20 cellular contexts compared by ENCODE assay signal in genomic region chr10:132881186-132881920, GRCh38.
"Had no signal": no experiment of that assay in that cellular context is flagged by ENCODE, and none has a peak within 500 bp of the region (broad histone marks: within the 10 kb centered on the region; RNA-seq: fewer than 3 reads in every experiment).

No MANE protein-coding gene starts in this region.

- H3K4me3 Mint-ChIP-seq: activated naive CD8-positive, alpha-beta T cell treated with anti-CD3 and anti-CD28 coated beads, Interleukin-2, amount 10 ng/mL, durations not matched to agents 7 days and 5 days; effector memory CD8-positive, alpha-beta T cell; immature natural killer cell; naive thymus-derived CD8-positive, alpha-beta T cell; stimulated activated memory B cell treated with anti-CD40 and anti-IgM and Interleukin-4, amounts not matched to agents 10 μg/mL and 1 μg/mL and 100 μg/mL, for 72 hours had no signal

- H3K36me3 ChIP-seq: transverse colon had no signal

- H3K4me1 Mint-ChIP-seq: activated naive CD8-positive, alpha-beta T cell treated with anti-CD3 and anti-CD28 coated beads, Interleukin-2, amount 10 ng/mL, durations not matched to agents 7 days and 5 days; immature natural killer cell; stimulated activated memory B cell treated with anti-CD40 and anti-IgM and Interleukin-4, amounts not matched to agents 10 μg/mL and 1 μg/mL and 100 μg/mL, for 72 hours had no signal

- H3K27ac ChIP-seq: transverse colon had no signal

- H3K4me3 ChIP-seq: transverse colon had no signal

- H3K27ac Mint-ChIP-seq: activated naive CD8-positive, alpha-beta T cell treated with anti-CD3 and anti-CD28 coated beads, Interleukin-2, amount 10 ng/mL, durations not matched to agents 7 days and 5 days; effector memory CD8-positive, alpha-beta T cell; progenitor cell of endocrine pancreas; stimulated activated memory B cell treated with anti-CD40 and anti-IgM and Interleukin-4, amounts not matched to agents 10 μg/mL and 1 μg/mL and 100 μg/mL, for 72 hours had no signal

- H3K36me3 Mint-ChIP-seq: activated naive CD8-positive, alpha-beta T cell treated with anti-CD3 and anti-CD28 coated beads, Interleukin-2, amount 10 ng/mL, durations not matched to agents 7 days and 5 days; immature natural killer cell; stimulated activated memory B cell treated with anti-CD40 and anti-IgM and Interleukin-4, amounts not matched to agents 10 μg/mL and 1 μg/mL and 100 μg/mL, for 72 hours had no signal

- ATAC-seq: effector memory CD8-positive, alpha-beta T cell; left colon; naive thymus-derived CD8-positive, alpha-beta T cell; stimulated activated memory B cell treated with anti-CD40 and anti-IgM and Interleukin-4, amounts not matched to agents 10 μg/mL and 1 μg/mL and 100 μg/mL, for 72 hours had no signal

- DNase-seq: activated CD4-positive, alpha-beta T cell treated with anti-CD3 and anti-CD28 coated beads for 1 hour; activated CD4-positive, alpha-beta T cell treated with anti-CD3 and anti-CD28 coated beads, Interleukin-2, amount 50 U/mL, for 4 hours; activated naive CD8-positive, alpha-beta T cell treated with anti-CD3 and anti-CD28 coated beads, Interleukin-2, amount 10 ng/mL, durations not matched to agents 7 days and 5 days; activated T-cell treated with anti-CD3 and anti-CD28 coated beads, Interleukin-2, amount 50 U/mL, for 48 hours; anterior cingulate cortex; dermis blood vessel endothelial cell; effector memory CD8-positive, alpha-beta T cell; foreskin melanocyte; immature natural killer cell; nucleus accumbens; SHP77; SK-N-SH; stimulated activated CD4-positive, alpha-beta T cell treated with anti-CD3 and anti-CD28 coated beads, Interleukin-12 subunit alpha, Interleukin-12 subunit beta, amount 100 ng/mL, for 4 hours; T-helper 1 cell; T1000; transverse colon had no signal

- H3K9me3 Mint-ChIP-seq: activated naive CD8-positive, alpha-beta T cell treated with anti-CD3 and anti-CD28 coated beads, Interleukin-2, amount 10 ng/mL, durations not matched to agents 7 days and 5 days; immature natural killer cell; naive thymus-derived CD8-positive, alpha-beta T cell; stimulated activated memory B cell treated with anti-CD40 and anti-IgM and Interleukin-4, amounts not matched to agents 10 μg/mL and 1 μg/mL and 100 μg/mL, for 72 hours had no signal

- H3K9me3 ChIP-seq: SK-N-SH, transverse colon had no signal
